Comparison of ENCODE assay signal across 18 cellular contexts in genomic region chr11:27930946-27931345, GRCh38.
"Had no signal": no experiment of that assay in that cellular context is flagged by ENCODE, and none has a peak within 500 bp of the region (broad histone marks: within the 10 kb centered on the region; RNA-seq: fewer than 3 reads in every experiment).

No MANE protein-coding gene starts in this region.

- DNase-seq: KG1, MM.1S, NCI-H1092, NCI-H1105 treated with DMSO at 0.1 percent for 48 hours, NCI-H1417 treated with DMSO at 0.1 percent for 48 hours, NCI-H146, NCI-H1694 treated with DMSO at 0.1 percent for 48 hours, NCI-H1930, NCI-H2081, NCI-H2107, NCI-H2227 treated with DMSO at 0.1 percent for 48 hours, NCI-H526, SHP77, SK-N-SH, SW 1271, T-cell had no signal

- ATAC-seq: Panc1, T-cell had no signal

- H3K9me3 ChIP-seq: SK-N-SH had no signal

- H3K27ac ChIP-seq: RWPE1 had no signal

- H3K9ac ChIP-seq: SK-N-SH had no signal

- H3K4me2 ChIP-seq: SK-N-SH had no signal
